21 cellular contexts compared by ENCODE assay signal in genomic region chr2:152493417-152493816, GRCh38.
A peak's percentile ranks its signal among the peaks of the same experiment; 100 is the strongest.
DNase-seq lines count a peak whose midpoint lies in the region; ATAC-seq lines count a peak whose summit lies in the region.
"Had no signal": no experiment of that assay in that cellular context is flagged by ENCODE, and none has a peak within 500 bp of the region (broad histone marks: within the 10 kb centered on the region; RNA-seq: fewer than 3 reads in every experiment).

No MANE protein-coding gene starts in this region.

- H3K9ac ChIP-seq in subcutaneous abdominal adipose tissue (ENCODE audit: low read length in 5 of 5), result no peak overlapping the region

- H3K27me3 ChIP-seq in H7 (ENCODE audit: control insufficient read depth, insufficient read depth, low read length) (no peaks in the 10 kb centered on the region), subcutaneous abdominal adipose tissue (ENCODE audit: control insufficient read depth in 5 of 5, insufficient read depth in 4 of 5, low read length in 5 of 5) (no peaks in the 10 kb centered on the region)
- H3K27me3 ChIP-seq: SJCRH30, uterus had no signal

- ATAC-seq in HG03520 (IDR thresholded peaks at IDR 0.05; ENCODE audit: unreplicated experiment), result no peak
- ATAC-seq: left colon; PC-3; stimulated activated naive CD8-positive, alpha-beta T cell treated with anti-CD3 and anti-CD28 coated beads, Interleukin-15, amount 100 ng/mL, for 72 hours had no signal

- peak overlapping the region; percentile 12 for H3K27ac ChIP-seq in subcutaneous abdominal adipose tissue (ENCODE audit: low read depth, low read length)
- H3K27ac ChIP-seq: SJCRH30, uterus had no signal

- peaks cover 6 to 58% (median 49%) of the 10 kb centered on the region in 5 donors for H3K4me1 ChIP-seq in subcutaneous abdominal adipose tissue (ENCODE audit: control insufficient read depth in 5 of 5, insufficient read depth in 5 of 5, low read length in 5 of 5)
- H3K4me1 ChIP-seq: SJCRH30 had no signal

- no peaks in the 10 kb centered on the region for H3K9me3 ChIP-seq in subcutaneous abdominal adipose tissue (ENCODE audit: control insufficient read depth in 5 of 5, low read length in 5 of 5)
- H3K9me3 ChIP-seq: HAP-1, SJCRH30, uterus had no signal

- H3K36me3 ChIP-seq in H7 (replicated peaks; ENCODE audit: control insufficient read depth, insufficient read depth, low read length) (no peaks in the 10 kb centered on the region), subcutaneous abdominal adipose tissue (ENCODE audit: control insufficient read depth in 5 of 5, insufficient read depth in 5 of 5, low read length in 5 of 5) (no peaks in the 10 kb centered on the region)
- H3K36me3 ChIP-seq: HAP-1, SJCRH30, uterus had no signal

- intact Hi-C loops in posterior vena cava (cut with DNase I), result no loop called here

- H3K4me3 ChIP-seq in H7 (ENCODE audit: insufficient read depth, low read depth, low read length) (no peak overlapping the region), subcutaneous abdominal adipose tissue (ENCODE audit: low read depth in 1 of 5, low read length in 5 of 5) (no peak overlapping the region)
- H3K4me3 ChIP-seq: HAP-1, SJCRH30, uterus had no signal

- DNase-seq in H7 (peak; percentile 7), OCI-M1 (lab: John Stamatoyannopoulos, UW) (peak; percentile 34), iPS DF 19.7 (ENCODE audit: low read depth, low spot score) (peak; percentile 23), dermis blood vessel endothelial cell (no peak), posterior vena cava (ENCODE audit: low spot score) (no peak)
- DNase-seq: activated effector memory CD4-positive, alpha-beta T cell treated with Interleukin-2 at 50 U/mL for 16 hours; amniotic stem cell; Calu3; cerebellar nuclear complex; EL; left colon; NCI-H1092; NCI-H2081 treated with DMSO at 0.1 percent for 48 hours; PC-3; SJCRH30; stimulated activated CD4-positive, alpha-beta T cell treated with anti-CD3 and anti-CD28 coated beads, Interleukin-2, amount 100 ng/mL, for 24 hours; stimulated activated naive CD8-positive, alpha-beta T cell treated with anti-CD3 and anti-CD28 coated beads, Interleukin-15, amount 100 ng/mL, for 72 hours; uterus had no signal

Comparison
In these comparisons a context has a peak if more than half of its experiments do, and no peak if none do; other contexts are left out.
1. DNase-seq: peak in H7 (single experiment), OCI-M1 (single experiment) and iPS DF 19.7 (single experiment); none in dermis blood vessel endothelial cell (single experiment) and posterior vena cava (single experiment).